ENCODE assay signal across 8 cellular contexts in genomic region chr7:92244803-92245486, GRCh38.
A peak's percentile ranks its signal among the peaks of the same experiment; 100 is the strongest.
DNase-seq lines count a peak whose midpoint lies in the region; ATAC-seq and TF ChIP-seq lines count a peak whose summit lies in the region.

No MANE protein-coding gene starts in this region.

- ATAC-seq in HG03354 (IDR thresholded peaks at IDR 0.05; ENCODE audit: poor library complexity, severe bottlenecking, unreplicated experiment) = peak; percentile 1

- H3K4me1 ChIP-seq in parathyroid adenoma = peaks cover 6% of the 10 kb centered on the region

- H3K27ac Mint-ChIP-seq in activated T-cell treated with anti-CD3 and anti-CD28 coated beads, Interleukin-2, amount 50 U/mL, for 24 hours = peak overlapping the region; percentile 99

- H3K36me3 Mint-ChIP-seq in activated T-cell treated with anti-CD3 and anti-CD28 coated beads, Interleukin-2, amount 50 U/mL, for 24 hours (ENCODE audit: low read depth) = peaks cover 64% of the 10 kb centered on the region

- H3K27me3 ChIP-seq in parathyroid adenoma (ENCODE audit: control insufficient read depth, insufficient read depth, low read length) = no peaks in the 10 kb centered on the region

- H3K9me3 Mint-ChIP-seq in activated T-cell treated with anti-CD3 and anti-CD28 coated beads, Interleukin-2, amount 50 U/mL, for 24 hours = no peaks in the 10 kb centered on the region

- H3K4me3 ChIP-seq in WI38 (ENCODE audit: low read depth, low read length) = peak overlapping the region; percentile 94
- H3K4me3 ChIP-seq in foreskin fibroblast (ENCODE audit: low read depth in 1 of 2, low read length in 2 of 2) = peak overlapping the region; percentile 94 to 96
- peak overlapping the region; percentile 90 for H3K4me3 ChIP-seq in parathyroid adenoma (ENCODE audit: low read depth, low read length)

- peak overlapping the region; percentile 88 for H2AFZ ChIP-seq in parathyroid adenoma

- peak overlapping the region; percentile 75 for H3K9ac ChIP-seq in parathyroid adenoma

- peak overlapping the region; percentile 66 for H3K4me2 ChIP-seq in parathyroid adenoma (ENCODE audit: low read length)

- H3K36me3 ChIP-seq in parathyroid adenoma (ENCODE audit: control insufficient read depth, insufficient read depth, low read length) = no peaks in the 10 kb centered on the region

- H3K9me3 ChIP-seq in parathyroid adenoma (ENCODE audit: control insufficient read depth, low read length) = no peaks in the 10 kb centered on the region

- peaks cover 41% of the 10 kb centered on the region for H3K4me1 Mint-ChIP-seq in activated T-cell treated with anti-CD3 and anti-CD28 coated beads, Interleukin-2, amount 50 U/mL, for 24 hours (ENCODE audit: low read depth)

- peaks cover 12% of the 10 kb centered on the region for H3K79me2 ChIP-seq in parathyroid adenoma

- H3K4me3 Mint-ChIP-seq in activated T-cell treated with anti-CD3 and anti-CD28 coated beads, Interleukin-2, amount 50 U/mL, for 24 hours = peak overlapping the region; percentile 96

- no peak for DNase-seq in activated T-cell treated with anti-CD3 and anti-CD28 coated beads, Interleukin-2, amount 50 U/mL, for 24 hours
- no peak for DNase-seq in activated T-cell treated with anti-CD3 and anti-CD28 coated beads, Interleukin-2, amount 50 U/mL, for 1 hour
- DNase-seq in foreskin fibroblast (no peak), NCI-H446 treated with DMSO at 0.1 percent for 48 hours (lab: John Stamatoyannopoulos, UW) (no peak), NCI-H1105 (lab: John Stamatoyannopoulos, UW) (no peak)

- TF ChIP-seq CTCF in WI38 (IDR thresholded peaks at IDR 0.05; ENCODE audit: low read depth, low read length) (no peak), foreskin fibroblast (IDR thresholded peaks at IDR 0.05; ENCODE audit: low read depth, low read length) (no peak), parathyroid adenoma (IDR thresholded peaks at IDR 0.05) (no peak)

- H3K27me3 Mint-ChIP-seq in activated T-cell treated with anti-CD3 and anti-CD28 coated beads, Interleukin-2, amount 50 U/mL, for 24 hours = no peaks in the 10 kb centered on the region

- H3K27ac ChIP-seq in parathyroid adenoma = peak overlapping the region; percentile 86
